ENCODE assay signal across 25 cellular contexts in the genomic region with DNA sequence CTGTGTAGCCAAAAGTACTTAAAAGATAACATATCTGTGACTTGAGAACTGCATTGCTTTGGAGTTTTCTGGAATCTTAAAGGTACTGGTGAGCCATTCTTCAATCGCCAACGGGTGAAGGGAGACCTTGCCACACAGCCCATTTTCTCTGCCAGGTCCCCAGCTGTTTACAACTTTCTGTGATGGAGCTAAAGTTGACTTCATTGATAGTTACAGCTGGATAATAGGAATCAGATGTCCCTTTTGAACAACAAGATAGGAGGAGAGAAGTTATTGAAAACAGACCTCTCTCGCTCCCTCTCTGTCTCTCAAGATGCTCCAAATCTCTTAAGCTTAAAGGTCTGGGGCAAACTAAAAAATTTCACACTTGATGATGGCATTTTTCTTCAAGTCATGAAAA.
DNase-seq lines count a peak whose midpoint lies in the region; ATAC-seq and TF ChIP-seq lines count a peak whose summit lies in the region.
"Had no signal": no experiment of that assay in that cellular context is flagged by ENCODE, and none has a peak within 500 bp of the region (broad histone marks: within the 10 kb centered on the region; RNA-seq: fewer than 3 reads in every experiment).

No MANE protein-coding gene starts in this region.

- peaks cover 28% of the 10 kb centered on the region for H3K4me1 Mint-ChIP-seq in nephron progenitor cell

- no peaks in the 10 kb centered on the region for H3K27me3 Mint-ChIP-seq in nephron progenitor cell (ENCODE audit: low read depth, poor library complexity)
- H3K27me3 Mint-ChIP-seq: activated naive CD4-positive, alpha-beta T cell treated with anti-CD3 and anti-CD28 coated beads, Interleukin-2, amount 10 ng/mL, durations not matched to agents 7 days and 5 days; IgD-negative memory B cell; stimulated activated naive CD8-positive, alpha-beta T cell treated with anti-CD3 and anti-CD28 coated beads, Interleukin-15, Interleukin-2, amounts not matched to agents 100 ng/mL and 50 ng/mL, for 24 hours had no signal

- TF ChIP-seq RAD21 in SK-N-SH (IDR thresholded peaks at IDR 0.05; ENCODE audit: low read length) = no peak

- H4K20me1 ChIP-seq in SK-N-SH (ENCODE audit: insufficient read depth) = no peaks in the 10 kb centered on the region

- POLR2A ChIA-PET in A673 (lab: Charles Lee; ENCODE audit: low non-redundant PET) = no interaction called here
- POLR2A ChIA-PET in SK-N-SH (lab: Yijun Ruan, JAX) = no interaction called here

- no peak overlapping the region for H4K8ac ChIP-seq in neuronal stem cell (ENCODE audit: low read depth, low read length)

- H3K9me3 Mint-ChIP-seq in nephron progenitor cell = peaks cover 14% of the 10 kb centered on the region
- H3K9me3 Mint-ChIP-seq: activated naive CD4-positive, alpha-beta T cell treated with anti-CD3 and anti-CD28 coated beads, Interleukin-2, amount 10 ng/mL, durations not matched to agents 7 days and 5 days; IgD-negative memory B cell; stimulated activated naive CD8-positive, alpha-beta T cell treated with anti-CD3 and anti-CD28 coated beads, Interleukin-15, Interleukin-2, amounts not matched to agents 100 ng/mL and 50 ng/mL, for 24 hours had no signal

- no peak overlapping the region for H3K4me3 Mint-ChIP-seq in nephron progenitor cell
- H3K4me3 Mint-ChIP-seq: activated naive CD4-positive, alpha-beta T cell treated with anti-CD3 and anti-CD28 coated beads, Interleukin-2, amount 10 ng/mL, durations not matched to agents 7 days and 5 days; endodermal cell; IgD-negative memory B cell; stimulated activated naive CD8-positive, alpha-beta T cell treated with anti-CD3 and anti-CD28 coated beads, Interleukin-15, Interleukin-2, amounts not matched to agents 100 ng/mL and 50 ng/mL, for 24 hours had no signal

- H3K4me2 ChIP-seq in SK-N-SH (no peak overlapping the region), neuronal stem cell (ENCODE audit: insufficient read depth, low read length, poor library complexity, severe bottlenecking) (no peak overlapping the region)

- no peak overlapping the region for H2BK5ac ChIP-seq in neuronal stem cell (ENCODE audit: low read length)

- no peak for TF ChIP-seq POLR2A in heart left ventricle (IDR thresholded peaks at IDR 0.05)

- no peaks in the 10 kb centered on the region for H3K9me2 ChIP-seq in SK-N-SH

- TF ChIP-seq EP300 in SK-N-SH (IDR thresholded peaks at IDR 0.05; ENCODE audit: borderline replicate concordance in 1 of 2, low read depth in 1 of 2, low read length in 1 of 2) = peak in 1 of 2 experiments; percentile 33; a peak in 1 of 4 replicates

- H3K36me3 ChIP-seq in A673 (ENCODE audit: insufficient read depth, low read length, poor library complexity, severe bottlenecking) (no peaks in the 10 kb centered on the region), SK-N-SH (replicated peaks in 1 of 2; ENCODE audit: control insufficient read depth in 1 of 2, insufficient read depth in 2 of 2, low read length in 1 of 2) (peaks cover 0 to 13% of the 10 kb centered on the region in 2 experiments), heart left ventricle (peaks cover 0 to 63% (median 30%) of the 10 kb centered on the region in 9 donors), neuronal stem cell (replicated peaks in 1 of 2; ENCODE audit: control insufficient read depth in 2 of 2, insufficient read depth in 2 of 2, low read length in 2 of 2) (peaks cover 2 to 76% of the 10 kb centered on the region in 2 donors)
- H3K36me3 ChIP-seq: SJSA1 had no signal

- no peak overlapping the region for H2BK12ac ChIP-seq in neuronal stem cell (ENCODE audit: low read length)

- no peak for TF ChIP-seq CTCF in A673 (conservative IDR thresholded peaks at IDR 0.05; ENCODE audit: low read depth, low read length)
- no peak for TF ChIP-seq CTCF in SK-N-SH (IDR thresholded peaks at IDR 0.05)
- no peak for TF ChIP-seq CTCF in heart left ventricle (IDR thresholded peaks at IDR 0.05)
- no peak for TF ChIP-seq CTCF in nephron progenitor cell (IDR thresholded peaks at IDR 0.05)

- H3K27ac ChIP-seq in A673 (ENCODE audit: low read depth, low read length, poor library complexity, severe bottlenecking) (no peak overlapping the region), SK-N-SH (ENCODE audit: low read depth in 2 of 2, low read length in 1 of 2) (peak overlapping the region in 1 of 2 experiments; percentile 68; a peak in 2 of 4 replicates), heart left ventricle (peak overlapping the region; percentile 53 to 93 (median 80)), neuronal stem cell (replicated peaks; ENCODE audit: low read length) (no peak overlapping the region)
- H3K27ac ChIP-seq: psoas muscle, SJSA1, tibial artery had no signal

- H3K36me3 Mint-ChIP-seq in nephron progenitor cell (ENCODE audit: low read depth) = peaks cover 54% of the 10 kb centered on the region

- H3K4ac ChIP-seq in neuronal stem cell (ENCODE audit: low read length) = no peak overlapping the region

- H3K4me1 ChIP-seq in A673 (ENCODE audit: insufficient read depth, low read length, poor library complexity, severe bottlenecking) = no peaks in the 10 kb centered on the region
- H3K4me1 ChIP-seq in SK-N-SH (ENCODE audit: control insufficient read depth in 1 of 2, insufficient read depth in 2 of 2, low read depth in 1 of 2, low read length in 1 of 2) = peaks cover 4 to 45% of the 10 kb centered on the region in 2 experiments; a peak in 2 of 4 replicates
- H3K4me1 ChIP-seq in heart left ventricle = peaks cover 6 to 94% (median 46%) of the 10 kb centered on the region in 12 donors
- H3K4me1 ChIP-seq in neuronal stem cell (ENCODE audit: control insufficient read depth in 2 of 2, insufficient read depth in 1 of 2, low read depth in 1 of 2, low read length in 2 of 2) = peaks cover 5 to 6% of the 10 kb centered on the region in 2 donors

- H2AFZ ChIP-seq in SK-N-SH (ENCODE audit: low read depth) (no peak overlapping the region), neuronal stem cell (ENCODE audit: low read length) (no peak overlapping the region)

- H3K4me3 ChIP-seq in A673 (ENCODE audit: low read depth, low read length, poor library complexity, severe bottlenecking) (no peak overlapping the region), SK-N-SH (ENCODE audit: low read depth in 2 of 2, low read length in 1 of 2) (no peak overlapping the region), heart left ventricle (no peak overlapping the region), neuronal stem cell (ENCODE audit: low read length in 2 of 2) (no peak overlapping the region)
- H3K4me3 ChIP-seq: psoas muscle, SJSA1, tibial artery had no signal

- no peak overlapping the region for H2BK15ac ChIP-seq in neuronal stem cell (ENCODE audit: low read length)

- no peaks in the 10 kb centered on the region for H3K27me3 ChIP-seq in A673 (replicated peaks; ENCODE audit: insufficient read depth, low read depth, low read length, poor library complexity)
- no peaks in the 10 kb centered on the region for H3K27me3 ChIP-seq in SK-N-SH (ENCODE audit: insufficient read depth)
- H3K27me3 ChIP-seq in heart left ventricle = no peaks in the 10 kb centered on the region
- no peaks in the 10 kb centered on the region for H3K27me3 ChIP-seq in neuronal stem cell (ENCODE audit: control insufficient read depth in 3 of 3, insufficient read depth in 3 of 3, low read depth in 1 of 3, low read length in 3 of 3)
- H3K27me3 ChIP-seq: BE2C, SJSA1, tibial artery had no signal

- no peak overlapping the region for H3K23ac ChIP-seq in neuronal stem cell (ENCODE audit: low read depth, low read length, poor library complexity)

- H2BK120ac ChIP-seq in neuronal stem cell (ENCODE audit: low read depth, low read length) = no peak overlapping the region

- no peaks in the 10 kb centered on the region for H3F3A ChIP-seq in SK-N-SH (replicated peaks; ENCODE audit: insufficient read depth)

- peak overlapping the region; percentile 60 for H3K27ac Mint-ChIP-seq in nephron progenitor cell
- H3K27ac Mint-ChIP-seq: activated naive CD4-positive, alpha-beta T cell treated with anti-CD3 and anti-CD28 coated beads, Interleukin-2, amount 10 ng/mL, durations not matched to agents 7 days and 5 days; endodermal cell; stimulated activated naive CD8-positive, alpha-beta T cell treated with anti-CD3 and anti-CD28 coated beads, Interleukin-15, Interleukin-2, amounts not matched to agents 100 ng/mL and 50 ng/mL, for 24 hours had no signal

- CTCF ChIA-PET in A673 (lab: Charles Lee) = no interaction called here
- CTCF ChIA-PET in SK-N-SH (lab: Yijun Ruan, JAX) = interaction anchor here (0.7 to 5.3 kb wide), 8 partner anchors 11 to 784 kb away, joined by 3 to 42 read pairs (median 3); no protein-coding TSS in a partner anchor

- 63% methylated on average over 3 of the region's 3 CpGs for WGBS in SK-N-SH (ENCODE audit: low lambda C conversion rate)
- WGBS in heart left ventricle, 4 donors = 37 to 53% (median 44%) methylated on average over 3 of the region's 3 CpGs
- WGBS in neuronal stem cell (ENCODE audit: extremely low coverage in 2 of 2, insufficient read length in 2 of 2, insufficient replicate concordance in 1 of 2), 2 donors = no CpG with 5 or more reads among the region's 3 CpGs

- no peak overlapping the region for H3K18ac ChIP-seq in neuronal stem cell (ENCODE audit: low read length)

- no peaks in the 10 kb centered on the region for H3K79me2 ChIP-seq in SK-N-SH (ENCODE audit: insufficient read depth)

- ATAC-seq in heart left ventricle = peak in 3 of 4 donors; percentile 1 to 20 (median 3)
- ATAC-seq: esophagus mucosa had no signal

- peaks cover 3% of the 10 kb centered on the region for H3K9me3 ChIP-seq in A673 (ENCODE audit: low read depth, low read length, poor library complexity, severe bottlenecking)
- H3K9me3 ChIP-seq in SK-N-SH = no peaks in the 10 kb centered on the region
- H3K9me3 ChIP-seq in heart left ventricle = no peaks in the 10 kb centered on the region
- H3K9me3 ChIP-seq in neuronal stem cell (replicated peaks in 1 of 2; ENCODE audit: control insufficient read depth in 2 of 2, insufficient read depth in 1 of 2, low read depth in 1 of 2, low read length in 2 of 2) = peaks cover 2 to 24% of the 10 kb centered on the region in 2 donors
- H3K9me3 ChIP-seq: BE2C, psoas muscle, SJSA1, tibial artery had no signal

- no peak overlapping the region for H4K91ac ChIP-seq in neuronal stem cell (ENCODE audit: low read depth, low read length, poor library complexity)

- peak; percentile 30 for DNase-seq in A673 (ENCODE audit: low spot score)
- DNase-seq in SK-N-SH = peak; percentile 42
- no peak for DNase-seq in heart left ventricle
- DNase-seq in nephron progenitor cell = no peak
- DNase-seq in OCI-M1 (lab: John Stamatoyannopoulos, UW) = no peak
- DNase-seq in neuronal stem cell (ENCODE audit: low spot score) = no peak
- DNase-seq in NCI-H1048 (lab: John Stamatoyannopoulos, UW) = no peak
- no peak for DNase-seq in HT-29 (ENCODE audit: low spot score)
- DNase-seq: activated CD4-positive, alpha-beta T cell treated with anti-CD3 and anti-CD28 coated beads, Interleukin-2, amount 50 U/mL, for 4 hours; activated CD4-positive, CD25-positive, alpha-beta regulatory T cell; activated naive CD4-positive, alpha-beta T cell treated with anti-CD3 and anti-CD28 coated beads, Interleukin-2, amount 10 ng/mL, durations not matched to agents 7 days and 5 days; BE2C; cortex of kidney; endodermal cell; glutamatergic neuron; H7; NCI-H1092 treated with DMSO at 0.1 percent for 48 hours; NCI-H187; NCI-H526 treated with DMSO at 0.1 percent for 48 hours; psoas muscle had no signal

- intact Hi-C loops in A673 (cut with micrococcal nuclease; ENCODE audit: unreplicated experiment) = no loop called here
- intact Hi-C loops in heart left ventricle (cut with DNase I) = loop anchor here in 2 of 10 donors (5.0 to 10.0 kb wide), 2 partner anchors 40 to 152 kb away; no protein-coding TSS in a partner anchor

- no peak overlapping the region for H3K14ac ChIP-seq in neuronal stem cell (ENCODE audit: low read length)

- H3K79me1 ChIP-seq in neuronal stem cell (ENCODE audit: low read depth, low read length) = no peaks in the 10 kb centered on the region

- BruUV-seq in A673 (replicated peaks; lab: Mats Ljungman, UMichigan) = no TSS peak

- H3K9ac ChIP-seq in SK-N-SH = no peak overlapping the region
- no peak overlapping the region for H3K9ac ChIP-seq in neuronal stem cell (ENCODE audit: low read depth, low read length, poor library complexity)

- no peak overlapping the region for H2AK5ac ChIP-seq in neuronal stem cell (ENCODE audit: low read depth, low read length)

Comparison
In these comparisons a context has a peak if more than half of its experiments do, and no peak if none do; other contexts are left out.
1. DNase-seq: peak in A673 (single experiment) and SK-N-SH (single experiment); none in heart left ventricle (0 of 5), nephron progenitor cell (single experiment), OCI-M1 (single experiment), neuronal stem cell (single experiment), NCI-H1048 (single experiment) and HT-29 (single experiment).
2. H3K27ac ChIP-seq: peak in heart left ventricle (12 of 12); none in A673 (single experiment) and neuronal stem cell (single experiment).